Comparison of ENCODE assay signal across 13 cellular contexts in the genomic region with DNA sequence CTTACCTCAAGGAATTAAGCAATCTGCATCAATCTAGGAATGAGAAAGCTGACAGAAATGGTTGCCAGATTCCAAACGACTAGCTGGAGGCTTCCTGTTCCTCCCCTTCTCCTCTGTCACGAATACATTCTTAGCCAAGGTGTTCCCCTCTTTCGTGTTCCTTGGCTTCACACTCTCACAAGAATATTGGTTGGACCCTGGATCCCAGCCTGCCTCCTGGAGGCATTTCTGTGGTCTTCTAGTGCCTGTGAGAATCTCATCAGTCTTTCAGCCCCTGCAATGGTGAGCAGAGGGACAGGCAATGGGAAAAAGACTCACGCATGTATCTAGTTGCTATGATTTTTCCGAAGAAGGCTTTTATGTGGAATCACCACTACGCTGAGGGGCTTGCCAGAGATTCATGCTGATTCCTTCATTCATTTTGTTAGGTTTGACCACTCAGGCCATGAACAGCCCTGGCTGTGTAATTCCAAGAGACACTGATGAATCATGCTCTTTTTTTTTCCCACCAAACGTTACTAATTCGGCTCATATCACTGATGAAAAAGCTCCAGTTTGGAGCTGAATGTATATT. TPM values are rescaled to one million over a fixed set of nuclear protein-coding genes. Genes with fewer than 3 reads are reported as not detected.
DNase-seq lines count a peak whose midpoint lies in the region; ATAC-seq, FAIRE-seq and TF ChIP-seq lines count a peak whose summit lies in the region.
"Had no signal": no experiment of that assay in that cellular context is flagged by ENCODE, and none has a peak within 500 bp of the region (broad histone marks: within the 10 kb centered on the region; RNA-seq: fewer than 3 reads in every experiment).

No MANE protein-coding gene starts in this region.

- intact Hi-C loops in left ventricle myocardium inferior (cut with micrococcal nuclease): no loop called here

- peak; percentile 81 for FAIRE-seq in keratinocyte (lab: Jason Lieb, UNC)
- FAIRE-seq: small intestine had no signal

- TF ChIP-seq POLR2A in suprapubic skin (IDR thresholded peaks at IDR 0.05): no peak

- H3K4me3 ChIP-seq in cardiac muscle cell (no peak overlapping the region), left ventricle myocardium inferior (no peak overlapping the region), astrocyte of the spinal cord (ENCODE audit: low read depth, low read length) (no peak overlapping the region), keratinocyte (ENCODE audit: control insufficient read depth in 2 of 3, extremely low read depth in 1 of 3, insufficient read depth in 2 of 3, low read depth in 1 of 3, low read length in 3 of 3) (peak overlapping the region in 1 of 3 experiments; percentile 31), suprapubic skin (no peak overlapping the region)
- H3K4me3 ChIP-seq: SK-N-MC had no signal

- H3K27ac ChIP-seq in cardiac muscle cell (no peak overlapping the region), left ventricle myocardium inferior (replicated peaks) (no peak overlapping the region), keratinocyte (ENCODE audit: control insufficient read depth, insufficient read depth, low read length) (peak overlapping the region; percentile 62), suprapubic skin (no peak overlapping the region)
- H3K27ac ChIP-seq: SK-N-MC had no signal

- TF ChIP-seq CTCF in cardiac muscle cell (IDR thresholded peaks at IDR 0.05; ENCODE audit: low read depth, low read length) (peak; percentile 2), left ventricle myocardium inferior (IDR thresholded peaks at IDR 0.05; ENCODE audit: borderline replicate concordance) (no peak), astrocyte of the spinal cord (IDR thresholded peaks at IDR 0.05; ENCODE audit: low read depth, low read length) (no peak), keratinocyte (optimal IDR thresholded peaks at IDR 0.05 in 1 of 3, IDR thresholded peaks at IDR 0.05 in 1 of 3, conservative IDR thresholded peaks at IDR 0.05 in 1 of 3; ENCODE audit: extremely low read depth in 1 of 3, insufficient read depth in 2 of 3, low read length in 3 of 3) (no peak), suprapubic skin (IDR thresholded peaks at IDR 0.05) (no peak)

- H3K9me3 ChIP-seq in cardiac muscle cell (ENCODE audit: low read depth): no peaks in the 10 kb centered on the region
- H3K9me3 ChIP-seq in left ventricle myocardium inferior (replicated peaks): no peaks in the 10 kb centered on the region
- no peaks in the 10 kb centered on the region for H3K9me3 ChIP-seq in keratinocyte (ENCODE audit: control insufficient read depth, low read depth, low read length)
- H3K9me3 ChIP-seq in suprapubic skin: no peaks in the 10 kb centered on the region

- no peaks in the 10 kb centered on the region for H3K9me1 ChIP-seq in keratinocyte (ENCODE audit: control insufficient read depth, extremely low read depth, insufficient read depth, low read length)

- ATAC-seq in HG02678 (IDR thresholded peaks at IDR 0.05; ENCODE audit: unreplicated experiment) (no peak), GM21367 (IDR thresholded peaks at IDR 0.05; ENCODE audit: unreplicated experiment) (no peak)

- H2AFZ ChIP-seq in keratinocyte (ENCODE audit: control insufficient read depth, low read length): peak overlapping the region; percentile 78

- TF ChIP-seq EP300 in suprapubic skin (IDR thresholded peaks at IDR 0.05): no peak

- peak overlapping the region; percentile 50 for H3K4me2 ChIP-seq in keratinocyte (ENCODE audit: control insufficient read depth, extremely low read depth, insufficient read depth, low read depth, low read length)

- dilution Hi-C loops in keratinocyte (cut with MboI; ENCODE audit: extremely low pct_ligation_motif_present, low sequenced_read_pairs): no loop called here

- 55% methylated on average over 8 of the region's 8 CpGs for WGBS in suprapubic skin

- no peaks in the 10 kb centered on the region for H3K36me3 ChIP-seq in cardiac muscle cell
- H3K36me3 ChIP-seq in left ventricle myocardium inferior: no peaks in the 10 kb centered on the region
- H3K36me3 ChIP-seq in keratinocyte (ENCODE audit: control insufficient read depth in 2 of 2, extremely low read depth in 1 of 2, insufficient read depth in 2 of 2, low read length in 2 of 2): no peaks in the 10 kb centered on the region
- no peaks in the 10 kb centered on the region for H3K36me3 ChIP-seq in suprapubic skin

- DNase-seq in cardiac muscle cell (ENCODE audit: low read depth in 1 of 2, low spot score in 1 of 2) (peak in 1 of 2 donors; percentile 68), left ventricle myocardium inferior (no peak), astrocyte of the spinal cord (ENCODE audit: low read depth, low spot score) (peak; percentile 74), keratinocyte (ENCODE audit: low read depth, low spot score) (no peak), NCI-H1930 (lab: John Stamatoyannopoulos, UW) (no peak), suprapubic skin (ENCODE audit: low spot score in 2 of 2) (no peak)
- DNase-seq: 8988T, hypothalamus, MM.1S, small intestine had no signal

- in situ Hi-C loops in astrocyte of the spinal cord (cut with HindIII; ENCODE audit: low sequenced_read_pairs): no loop called here

- peaks cover 12% of the 10 kb centered on the region for H3K4me1 ChIP-seq in cardiac muscle cell (ENCODE audit: low read depth)
- peaks cover 21% of the 10 kb centered on the region for H3K4me1 ChIP-seq in left ventricle myocardium inferior
- peaks cover 30% of the 10 kb centered on the region for H3K4me1 ChIP-seq in keratinocyte (ENCODE audit: control insufficient read depth, extremely low read depth, insufficient read depth, low read length)
- H3K4me1 ChIP-seq in suprapubic skin: peaks cover 29% of the 10 kb centered on the region

- H4K20me1 ChIP-seq in keratinocyte (ENCODE audit: control insufficient read depth, extremely low read depth, insufficient read depth, low read length): no peaks in the 10 kb centered on the region

- H3K79me2 ChIP-seq in keratinocyte (ENCODE audit: control insufficient read depth, insufficient read depth, low read length): peaks cover 29% of the 10 kb centered on the region

- H3K9ac ChIP-seq in keratinocyte (ENCODE audit: control insufficient read depth, extremely low read depth, insufficient read depth, low read length): peak overlapping the region; percentile 51

- H3K27me3 ChIP-seq in cardiac muscle cell: no peaks in the 10 kb centered on the region
- H3K27me3 ChIP-seq in left ventricle myocardium inferior (ENCODE audit: low read depth): peaks cover 60% of the 10 kb centered on the region
- H3K27me3 ChIP-seq in keratinocyte (ENCODE audit: control insufficient read depth, extremely low read depth, insufficient read depth, low read length): no peaks in the 10 kb centered on the region
- H3K27me3 ChIP-seq in suprapubic skin: peaks cover 8% of the 10 kb centered on the region

RNA-seq across cellular contexts. Expression of a gene that starts 1.6 kb away (rescaled TPM):
- total RNA-seq in cardiac muscle cell (45.3 and 56.7 TPM in 2 replicates), left ventricle myocardium inferior (0.82 TPM), suprapubic skin (10 to 100 TPM; 29.9 to 73.3 (median 54.5) TPM)
- polyA plus RNA-seq in cardiac muscle cell (56.8 and 72.8 TPM in 2 replicates), keratinocyte (80.7 to 115 TPM (median 91.4 TPM) in 3 replicates)
- polyA plus RNA-seq in keratinocyte (2011; ENCODE audit: low read depth): 160 TPM
- 56.0 and 77.5 TPM in 2 replicates for polyA plus RNA-seq in keratinocyte (2011; cell fraction: cytosol; rRNA removed)
- polyA plus RNA-seq in keratinocyte (2011; cell fraction: nucleus; rRNA removed): 143 and 179 TPM in 2 replicates
- 43.2 and 72.1 TPM in 2 replicates for polyA plus RNA-seq in keratinocyte (2012; ENCODE audit: low replicate concordance)
- polyA minus RNA-seq in keratinocyte: 27.9 to 146 TPM (median 80.1 TPM) in 3 replicates
- 72.9 TPM for polyA minus RNA-seq in keratinocyte (2011; cell fraction: cytosol; rRNA and poly(A)+ RNA removed)
- 119 and 286 TPM in 2 replicates for polyA minus RNA-seq in keratinocyte (2011; cell fraction: nucleus; rRNA and poly(A)+ RNA removed)

Comparison
In these comparisons a context has a peak if more than half of its experiments do, and no peak if none do; other contexts are left out.
1. RNA of a gene that starts 1.6 kb away (total RNA-seq): 29.9 to 73.3 TPM in suprapubic skin and 45.3 to 56.7 TPM in cardiac muscle cell; 0.82 TPM in left ventricle myocardium inferior (single experiment); every median in the first group is over 10 times any median in the second.